16 cellular contexts compared by ENCODE assay signal in the genomic region with DNA sequence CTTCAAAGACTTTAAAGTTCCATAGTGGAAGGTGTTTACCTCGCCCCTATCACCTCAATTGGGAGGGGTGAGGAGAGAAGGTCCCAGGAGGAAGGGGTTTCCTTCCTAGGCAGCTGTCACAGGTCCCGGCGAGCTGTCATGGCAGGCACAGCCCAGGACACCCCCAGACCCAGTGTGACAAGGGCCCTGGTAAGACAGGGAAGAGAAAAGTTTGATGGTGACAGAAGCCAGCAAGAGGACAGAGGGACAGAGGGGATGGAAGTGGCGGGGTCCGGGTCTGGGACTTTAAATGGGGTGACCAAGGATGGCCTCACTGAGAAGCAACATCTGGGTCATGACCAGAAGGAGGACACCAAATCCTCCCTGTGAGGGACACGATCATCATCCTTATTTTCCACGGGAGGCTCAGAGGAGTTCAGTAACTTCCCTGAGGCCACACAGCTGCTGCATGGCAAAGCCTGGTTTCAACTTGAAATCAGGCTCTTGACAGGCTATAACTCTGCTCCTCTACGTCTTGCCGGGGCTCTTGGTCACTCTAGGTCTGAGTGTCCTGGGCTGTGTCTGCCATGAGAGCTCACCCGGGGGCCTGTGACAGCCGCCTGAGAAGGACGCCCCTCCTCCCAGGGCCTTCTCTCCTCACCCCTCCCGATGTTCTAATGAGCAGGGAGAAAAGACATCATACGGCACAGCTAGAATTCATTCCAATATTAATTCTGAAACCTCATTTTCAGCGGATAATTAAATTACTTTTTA.
"Had no signal": no experiment of that assay in that cellular context is flagged by ENCODE, and none has a peak within 500 bp of the region (broad histone marks: within the 10 kb centered on the region; RNA-seq: fewer than 3 reads in every experiment).

No MANE protein-coding gene starts in this region.

- H3K9me3 ChIP-seq: SJSA1, tibial nerve had no signal

- H3K36me3 Mint-ChIP-seq: stimulated activated memory B cell treated with anti-CD40 and anti-IgM and Interleukin-4, amounts not matched to agents 10 μg/mL and 1 μg/mL and 100 μg/mL, for 72 hours had no signal

- H3K27me3 ChIP-seq: tibial nerve had no signal

- H3K4me3 ChIP-seq: SJSA1, tibial nerve had no signal

- H3K36me3 ChIP-seq: SJSA1, tibial nerve had no signal

- H3K27me3 Mint-ChIP-seq: activated naive CD8-positive, alpha-beta T cell treated with anti-CD3 and anti-CD28 coated beads, Interleukin-2, amount 50 U/mL, for 24 hours had no signal

- H3K27ac ChIP-seq: SJSA1, tibial nerve had no signal

- H3K4me1 ChIP-seq: SJSA1, tibial nerve had no signal

- H3K9me3 Mint-ChIP-seq: activated naive CD8-positive, alpha-beta T cell treated with anti-CD3 and anti-CD28 coated beads, Interleukin-2, amount 50 U/mL, for 24 hours; dendritic cell treated with granulocyte-macrophage colony-stimulating factor and Interleukin-4, amounts not matched to agents 40 ng/mL and 50 ng/mL, for 4 days; stimulated activated memory B cell treated with anti-CD40 and anti-IgM and Interleukin-4, amounts not matched to agents 10 μg/mL and 1 μg/mL and 100 μg/mL, for 72 hours; T-helper 2 cell treated with Interferon-gamma antibody and Interleukin-4, amounts not matched to agents 5 μg/mL and 100 μg/mL, for 36 hours had no signal

- DNase-seq: activated naive CD8-positive, alpha-beta T cell treated with anti-CD3 and anti-CD28 coated beads, Interleukin-2, amount 50 U/mL, for 24 hours; aorta; cerebellar nuclear complex; effector memory CD4-positive, alpha-beta T cell; foreskin fibroblast; hypothalamus; kidney glomerular epithelial cell; mesendoderm; nephron progenitor cell; stimulated activated CD4-positive, alpha-beta T cell treated with anti-CD3 and anti-CD28 coated beads, Interleukin-12 subunit alpha, Interleukin-12 subunit beta, amount 100 ng/mL, for 4 hours had no signal

- H3K4me3 Mint-ChIP-seq: activated naive CD8-positive, alpha-beta T cell treated with anti-CD3 and anti-CD28 coated beads, Interleukin-2, amount 50 U/mL, for 24 hours; dendritic cell treated with granulocyte-macrophage colony-stimulating factor and Interleukin-4, amounts not matched to agents 40 ng/mL and 50 ng/mL, for 4 days; nephron progenitor cell; stimulated activated memory B cell treated with anti-CD40 and anti-IgM and Interleukin-4, amounts not matched to agents 10 μg/mL and 1 μg/mL and 100 μg/mL, for 72 hours; T-helper 2 cell treated with Interferon-gamma antibody and Interleukin-4, amounts not matched to agents 5 μg/mL and 100 μg/mL, for 36 hours had no signal

- H3K27ac Mint-ChIP-seq: activated naive CD8-positive, alpha-beta T cell treated with anti-CD3 and anti-CD28 coated beads, Interleukin-2, amount 50 U/mL, for 24 hours; dendritic cell treated with granulocyte-macrophage colony-stimulating factor and Interleukin-4, amounts not matched to agents 40 ng/mL and 50 ng/mL, for 4 days; nephron progenitor cell; stimulated activated memory B cell treated with anti-CD40 and anti-IgM and Interleukin-4, amounts not matched to agents 10 μg/mL and 1 μg/mL and 100 μg/mL, for 72 hours; T-helper 2 cell treated with Interferon-gamma antibody and Interleukin-4, amounts not matched to agents 5 μg/mL and 100 μg/mL, for 36 hours had no signal

- ATAC-seq: activated CD4-positive, CD25-positive, alpha-beta regulatory T cell treated with anti-CD3 and anti-CD28 coated beads, Interleukin-2, amount 50 U/mL, for 24 hours; activated naive CD8-positive, alpha-beta T cell treated with anti-CD3 and anti-CD28 coated beads, Interleukin-2, amount 50 U/mL, for 24 hours; stimulated activated memory B cell treated with anti-CD40 and anti-IgM and Interleukin-4, amounts not matched to agents 10 μg/mL and 1 μg/mL and 100 μg/mL, for 72 hours had no signal
